In genomic region chr20:8310618-8311017, GRCh38 we compare ENCODE assay signal across 21 cellular contexts.
"Had no signal": no experiment of that assay in that cellular context is flagged by ENCODE, and none has a peak within 500 bp of the region (broad histone marks: within the 10 kb centered on the region; RNA-seq: fewer than 3 reads in every experiment).

No MANE protein-coding gene starts in this region.

- H3K4me1 Mint-ChIP-seq: memory B cell; stimulated activated memory B cell treated with anti-CD40 and anti-IgM and Interleukin-4, amounts not matched to agents 10 μg/mL and 1 μg/mL and 100 μg/mL, for 72 hours had no signal

- H3K4me1 ChIP-seq: colonic mucosa, lower lobe of right lung, testis, tibial nerve had no signal

- H3K27me3 ChIP-seq: colonic mucosa, neutrophil, spleen, testis, tibial nerve had no signal

- H3K9me3 ChIP-seq: colonic mucosa, lower lobe of right lung, neutrophil, spleen, testis had no signal

- H3K4me3 ChIP-seq: colonic mucosa, left ventricle myocardium inferior, lower lobe of right lung, spleen, testis, tibial nerve had no signal

- H3K27ac ChIP-seq: colonic mucosa, left ventricle myocardium inferior, lower lobe of right lung, neutrophil, spleen, testis, tibial nerve had no signal

- ATAC-seq: esophagus mucosa; lower lobe of right lung; natural killer cell treated with Interleukin-12 subunit alpha and Interleukin-12 subunit beta and Interleukin-15 and Interleukin-18, amount 100 ng/mL, for 72 hours; sciatic nerve; stimulated activated memory B cell treated with anti-CD40 and anti-IgM and Interleukin-4, amounts not matched to agents 10 μg/mL and 1 μg/mL and 100 μg/mL, for 72 hours had no signal

- H3K27me3 Mint-ChIP-seq: memory B cell; natural killer cell treated with Interleukin-12 subunit alpha and Interleukin-12 subunit beta and Interleukin-15 and Interleukin-18, amount 100 ng/mL, for 72 hours; stimulated activated memory B cell treated with anti-CD40 and anti-IgM and Interleukin-4, amounts not matched to agents 10 μg/mL and 1 μg/mL and 100 μg/mL, for 72 hours; stimulated activated naive CD8-positive, alpha-beta T cell treated with anti-CD3 and anti-CD28 coated beads, Interleukin-15, Interleukin-2, amounts not matched to agents 100 ng/mL and 50 ng/mL, for 24 hours had no signal

- H3K9me3 Mint-ChIP-seq: immature natural killer cell; memory B cell; natural killer cell treated with Interleukin-12 subunit alpha and Interleukin-12 subunit beta and Interleukin-15 and Interleukin-18, amount 100 ng/mL, for 72 hours; stimulated activated memory B cell treated with anti-CD40 and anti-IgM and Interleukin-4, amounts not matched to agents 10 μg/mL and 1 μg/mL and 100 μg/mL, for 72 hours; stimulated activated naive CD8-positive, alpha-beta T cell treated with anti-CD3 and anti-CD28 coated beads, Interleukin-15, Interleukin-2, amounts not matched to agents 100 ng/mL and 50 ng/mL, for 24 hours had no signal

- DNase-seq: colonic mucosa; dermis blood vessel endothelial cell; glutamatergic neuron; immature natural killer cell; left ventricle myocardium inferior; lower lobe of right lung; midbrain; posterior cingulate gyrus; spleen; stimulated activated CD4-positive, alpha-beta T cell treated with anti-CD3 and anti-CD28 coated beads, Interleukin-15, amount 100 ng/mL, for 24 hours; stimulated activated CD4-positive, alpha-beta T cell treated with anti-CD3 and anti-CD28 coated beads, Interleukin-1b, Interleukin-23, amount 100 ng/mL, for 48 hours; stimulated activated CD4-positive, alpha-beta T cell treated with anti-CD3 and anti-CD28 coated beads, Interleukin-4, amount 100 ng/mL, for 24 hours; testis had no signal

- H3K27ac Mint-ChIP-seq: immature natural killer cell; memory B cell; natural killer cell treated with Interleukin-12 subunit alpha and Interleukin-12 subunit beta and Interleukin-15 and Interleukin-18, amount 100 ng/mL, for 72 hours; stimulated activated memory B cell treated with anti-CD40 and anti-IgM and Interleukin-4, amounts not matched to agents 10 μg/mL and 1 μg/mL and 100 μg/mL, for 72 hours; stimulated activated naive CD8-positive, alpha-beta T cell treated with anti-CD3 and anti-CD28 coated beads, Interleukin-15, Interleukin-2, amounts not matched to agents 100 ng/mL and 50 ng/mL, for 24 hours had no signal

- H3K4me3 Mint-ChIP-seq: immature natural killer cell; memory B cell; natural killer cell treated with Interleukin-12 subunit alpha and Interleukin-12 subunit beta and Interleukin-15 and Interleukin-18, amount 100 ng/mL, for 72 hours; stimulated activated memory B cell treated with anti-CD40 and anti-IgM and Interleukin-4, amounts not matched to agents 10 μg/mL and 1 μg/mL and 100 μg/mL, for 72 hours; stimulated activated naive CD8-positive, alpha-beta T cell treated with anti-CD3 and anti-CD28 coated beads, Interleukin-15, Interleukin-2, amounts not matched to agents 100 ng/mL and 50 ng/mL, for 24 hours had no signal

- H3K36me3 ChIP-seq: colonic mucosa, left ventricle myocardium inferior, lower lobe of right lung, neutrophil, spleen, tibial nerve had no signal

- H3K36me3 Mint-ChIP-seq: immature natural killer cell; memory B cell; natural killer cell treated with Interleukin-12 subunit alpha and Interleukin-12 subunit beta and Interleukin-15 and Interleukin-18, amount 100 ng/mL, for 72 hours; stimulated activated memory B cell treated with anti-CD40 and anti-IgM and Interleukin-4, amounts not matched to agents 10 μg/mL and 1 μg/mL and 100 μg/mL, for 72 hours had no signal
